Comparison of ENCODE assay signal across 9 cellular contexts in the genomic region with DNA sequence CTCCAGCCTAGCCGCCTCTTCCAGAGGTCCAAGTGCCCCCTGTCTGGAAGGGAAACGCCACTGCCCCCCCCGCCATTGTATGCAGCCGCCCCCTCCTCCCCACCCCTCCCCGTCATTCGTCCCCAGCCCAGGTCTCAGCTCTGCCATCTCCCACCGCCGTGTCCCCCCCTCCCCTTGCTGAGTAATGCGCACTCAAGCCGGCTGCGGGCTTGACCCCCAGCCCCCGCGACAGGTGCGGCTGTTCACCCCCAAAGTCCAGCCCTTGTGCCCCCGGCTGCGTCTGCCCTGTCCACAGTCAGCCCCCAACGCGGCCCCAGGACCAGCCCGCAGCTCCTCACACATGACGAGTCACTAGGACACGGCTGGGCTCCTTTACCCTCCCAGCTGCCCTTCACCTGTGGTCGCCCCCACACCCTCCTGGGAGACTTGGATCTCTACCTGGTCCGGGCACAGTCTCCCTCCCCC. TPM values are rescaled to one million over a fixed set of nuclear protein-coding genes. Genes with fewer than 3 reads are reported as not detected.
DNase-seq lines count a peak whose midpoint lies in the region; ATAC-seq and TF ChIP-seq lines count a peak whose summit lies in the region.
"Had no signal": no experiment of that assay in that cellular context is flagged by ENCODE, and none has a peak within 500 bp of the region (broad histone marks: within the 10 kb centered on the region; RNA-seq: fewer than 3 reads in every experiment).

No MANE protein-coding gene starts in this region.

- no peak for ATAC-seq in HG03025 (IDR thresholded peaks at IDR 0.05; ENCODE audit: low FRiP score, unreplicated experiment)

- DNase-seq in DMS 273 (lab: John Stamatoyannopoulos, UW; ENCODE audit: unreplicated experiment) (peak; percentile 59), DMS 273 treated with DMSO at 0.1 percent for 48 hours (lab: John Stamatoyannopoulos, UW) (no peak), iPS DF 6.9 (ENCODE audit: low read depth, low spot score) (no peak), NCI-H1930 (lab: John Stamatoyannopoulos, UW) (no peak), erythroblast (lab: John Stamatoyannopoulos, UW) (no peak)
- no peak for DNase-seq in activated T-helper 1 cell treated with anti-CD3 and anti-CD28 coated beads, Interleukin-12 subunit alpha, Interleukin-12 subunit beta, Interleukin-2, Interleukin-4 antibody, amounts not matched to agents 30 ng/mL and 10 ng/mL and 1 ng/mL, durations not matched to agents 14 hours and 24 hours and 36 hours (ENCODE audit: low spot score)

- intact Hi-C loops in activated T-helper 1 cell treated with anti-CD3 and anti-CD28 coated beads, Interleukin-12 subunit alpha, Interleukin-12 subunit beta, Interleukin-2, Interleukin-4 antibody, amounts not matched to agents 30 ng/mL and 10 ng/mL and 1 ng/mL, durations not matched to agents 14 hours and 24 hours and 36 hours (cut with micrococcal nuclease) = no loop called here

- no CpG with 5 or more reads among the region's 23 CpGs for WGBS in iPS DF 6.9 (ENCODE audit: insufficient coverage, insufficient read length)

- H3K27ac Mint-ChIP-seq in activated T-helper 1 cell treated with anti-CD3 and anti-CD28 coated beads, Interleukin-12 subunit alpha, Interleukin-12 subunit beta, Interleukin-2, Interleukin-4 antibody, amounts not matched to agents 30 ng/mL and 10 ng/mL and 1 ng/mL, durations not matched to agents 14 hours and 24 hours and 36 hours = no peak overlapping the region

- peaks cover 16% of the 10 kb centered on the region for H3K4me1 Mint-ChIP-seq in activated T-helper 1 cell treated with anti-CD3 and anti-CD28 coated beads, Interleukin-12 subunit alpha, Interleukin-12 subunit beta, Interleukin-2, Interleukin-4 antibody, amounts not matched to agents 30 ng/mL and 10 ng/mL and 1 ng/mL, durations not matched to agents 14 hours and 24 hours and 36 hours (ENCODE audit: low read depth)

- H3K27me3 ChIP-seq in iPS DF 6.9 (ENCODE audit: control insufficient read depth, insufficient read depth, low read length) = no peaks in the 10 kb centered on the region
- no peaks in the 10 kb centered on the region for H3K27me3 ChIP-seq in skeletal muscle tissue (ENCODE audit: control insufficient read depth in 3 of 3, insufficient read depth in 3 of 3, low read length in 3 of 3)

- peaks cover 36% of the 10 kb centered on the region for H3K27me3 Mint-ChIP-seq in activated T-helper 1 cell treated with anti-CD3 and anti-CD28 coated beads, Interleukin-12 subunit alpha, Interleukin-12 subunit beta, Interleukin-2, Interleukin-4 antibody, amounts not matched to agents 30 ng/mL and 10 ng/mL and 1 ng/mL, durations not matched to agents 14 hours and 24 hours and 36 hours (ENCODE audit: insufficient read depth)

- H3K4me1 ChIP-seq in iPS DF 6.9 (ENCODE audit: control insufficient read depth, insufficient read depth, low read length) = peaks cover 11% of the 10 kb centered on the region; the same call in 1 of the 2 replicates
- H3K4me1 ChIP-seq in skeletal muscle tissue (ENCODE audit: control insufficient read depth in 3 of 3, insufficient read depth in 3 of 3, low read length in 3 of 3) = peaks cover 34 to 44% (median 41%) of the 10 kb centered on the region in 3 donors

- H3K4me3 Mint-ChIP-seq in activated T-helper 1 cell treated with anti-CD3 and anti-CD28 coated beads, Interleukin-12 subunit alpha, Interleukin-12 subunit beta, Interleukin-2, Interleukin-4 antibody, amounts not matched to agents 30 ng/mL and 10 ng/mL and 1 ng/mL, durations not matched to agents 14 hours and 24 hours and 36 hours = peak overlapping the region; percentile 61

- H3K27ac ChIP-seq in iPS DF 6.9 (ENCODE audit: low read length) = no peak overlapping the region
- peak overlapping the region; percentile 89 for H3K27ac ChIP-seq in skeletal muscle tissue (ENCODE audit: low read depth, low read length)
- H3K27ac ChIP-seq: 22Rv1 had no signal

- no peaks in the 10 kb centered on the region for H3K9me3 Mint-ChIP-seq in activated T-helper 1 cell treated with anti-CD3 and anti-CD28 coated beads, Interleukin-12 subunit alpha, Interleukin-12 subunit beta, Interleukin-2, Interleukin-4 antibody, amounts not matched to agents 30 ng/mL and 10 ng/mL and 1 ng/mL, durations not matched to agents 14 hours and 24 hours and 36 hours

- H3K9me3 ChIP-seq in iPS DF 6.9 (ENCODE audit: control insufficient read depth, insufficient read depth, low read length) (no peaks in the 10 kb centered on the region), skeletal muscle tissue (ENCODE audit: control insufficient read depth in 3 of 3, low read length in 3 of 3) (no peaks in the 10 kb centered on the region)

- H3K4me3 ChIP-seq in iPS DF 6.9 (ENCODE audit: low read length) (peak overlapping the region; percentile 94), skeletal muscle tissue (ENCODE audit: low read length in 3 of 3) (peak overlapping the region; percentile 78 to 85 (median 85))

- peak overlapping the region; percentile 81 to 97 (median 88) for H3K9ac ChIP-seq in skeletal muscle tissue (ENCODE audit: low read depth in 1 of 3, low read length in 3 of 3)

- H3K36me3 Mint-ChIP-seq in activated T-helper 1 cell treated with anti-CD3 and anti-CD28 coated beads, Interleukin-12 subunit alpha, Interleukin-12 subunit beta, Interleukin-2, Interleukin-4 antibody, amounts not matched to agents 30 ng/mL and 10 ng/mL and 1 ng/mL, durations not matched to agents 14 hours and 24 hours and 36 hours (ENCODE audit: low read depth) = no peaks in the 10 kb centered on the region

- H3K36me3 ChIP-seq in iPS DF 6.9 (ENCODE audit: control insufficient read depth, insufficient read depth, low read length) (no peaks in the 10 kb centered on the region), skeletal muscle tissue (ENCODE audit: control insufficient read depth in 3 of 3, insufficient read depth in 3 of 3, low read length in 3 of 3) (peaks cover 5 to 10% (median 6%) of the 10 kb centered on the region in 3 donors)

- no peak for TF ChIP-seq POLR2A in erythroblast (IDR thresholded peaks at IDR 0.05; ENCODE audit: low read length)

RNA-seq across cellular contexts. Expression of a gene that starts 0.6 kb away (rescaled TPM):
- not detected in 2 replicates for total RNA-seq in activated T-helper 1 cell treated with anti-CD3 and anti-CD28 coated beads, Interleukin-12 subunit alpha, Interleukin-12 subunit beta, Interleukin-2, Interleukin-4 antibody, amounts not matched to agents 30 ng/mL and 10 ng/mL and 1 ng/mL, durations not matched to agents 14 hours and 24 hours and 36 hours
- 38.6 TPM for total RNA-seq in skeletal muscle tissue

Comparison
In these comparisons a context has a peak if more than half of its experiments do, and no peak if none do; other contexts are left out.
1. RNA of a gene that starts 0.6 kb away (total RNA-seq): 38.6 TPM in skeletal muscle tissue (single experiment); not detected in activated T-helper 1 cell treated with anti-CD3 and anti-CD28 coated beads, Interleukin-12 subunit alpha, Interleukin-12 subunit beta, Interleukin-2, Interleukin-4 antibody, amounts not matched to agents 30 ng/mL and 10 ng/mL and 1 ng/mL, durations not matched to agents 14 hours and 24 hours and 36 hours; every median in the first group is over 10 times any median in the second.